In the genomic region with DNA sequence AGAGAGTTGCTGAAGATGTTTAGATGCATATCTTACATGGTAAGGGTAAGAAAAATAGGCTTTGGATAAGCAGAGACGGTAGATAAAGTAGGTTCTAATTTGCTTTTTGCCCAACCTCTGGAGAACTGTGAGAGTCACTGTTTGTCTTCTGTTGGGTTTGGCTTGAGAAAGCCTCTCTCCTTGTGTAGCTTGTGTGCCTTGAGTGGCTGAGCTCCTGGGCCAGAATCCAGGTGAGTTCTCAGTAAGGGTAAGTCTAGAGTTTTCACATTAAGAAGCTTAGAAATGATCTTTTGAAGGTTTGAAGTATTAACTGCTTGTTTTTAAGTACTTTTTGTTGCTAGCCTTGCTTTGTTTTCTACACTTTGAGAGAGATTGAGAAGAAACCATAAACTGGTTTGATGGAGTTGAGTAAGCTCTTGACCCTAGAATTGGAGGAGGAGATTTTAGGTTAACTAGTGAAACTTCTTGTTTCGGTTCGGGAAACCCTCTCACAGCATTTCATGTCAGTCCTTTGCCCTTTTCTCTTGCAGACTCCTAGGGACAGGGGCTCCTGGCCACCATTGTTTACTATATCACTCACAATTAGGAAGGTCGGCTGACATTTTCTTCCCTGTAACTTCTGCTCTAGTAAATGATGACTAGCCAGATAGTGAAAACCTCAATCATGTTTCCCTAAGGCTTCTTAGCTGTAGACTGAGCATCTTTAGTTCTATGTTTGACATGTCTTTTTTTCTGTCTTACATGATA, we compare ENCODE assay signal across 16 cellular contexts. TPM values are rescaled to one million over a fixed set of nuclear protein-coding genes. Genes with fewer than 3 reads are reported as not detected.
DNase-seq lines count a peak whose midpoint lies in the region; ATAC-seq and TF ChIP-seq lines count a peak whose summit lies in the region.
"Had no signal": no experiment of that assay in that cellular context is flagged by ENCODE, and none has a peak within 500 bp of the region (broad histone marks: within the 10 kb centered on the region; RNA-seq: fewer than 3 reads in every experiment).

No MANE protein-coding gene starts in this region.

- peaks cover 30% of the 10 kb centered on the region for H3K36me3 ChIP-seq in PC-9 (ENCODE audit: low read depth)
- H3K36me3 ChIP-seq: sigmoid colon had no signal

- peak overlapping the region; percentile 37 for H3K27ac Mint-ChIP-seq in activated CD8-positive, alpha-beta T cell treated with anti-CD3 and anti-CD28 coated beads for 36 hours
- H3K27ac Mint-ChIP-seq in activated CD8-positive, alpha-beta T cell treated with anti-CD3 and anti-CD28 coated beads, Interleukin-2, amount 10 ng/mL, durations not matched to agents 7 days and 5 days, result no peak overlapping the region
- H3K27ac Mint-ChIP-seq in stimulated activated naive B cell treated with anti-CD40 and anti-IgM and Interleukin-4, amounts not matched to agents 10 μg/mL and 1 μg/mL and 100 μg/mL, for 72 hours, result peak overlapping the region; percentile 90

- H3K27me3 ChIP-seq in PC-9 (ENCODE audit: insufficient read depth, low read depth) (no peaks in the 10 kb centered on the region), dorsolateral prefrontal cortex (no peaks in the 10 kb centered on the region)
- H3K27me3 ChIP-seq: sigmoid colon had no signal

- peaks cover 26% of the 10 kb centered on the region; the same call in 1 of the 2 replicates for H3F3A ChIP-seq in PC-9 (ENCODE audit: insufficient read depth, low read depth)

- H3K79me2 ChIP-seq in PC-9 (ENCODE audit: low read depth), result peaks cover 100% of the 10 kb centered on the region

- H3K36me3 Mint-ChIP-seq in activated CD8-positive, alpha-beta T cell treated with anti-CD3 and anti-CD28 coated beads for 36 hours (ENCODE audit: low read depth), result peaks cover 34% of the 10 kb centered on the region
- peaks cover 39% of the 10 kb centered on the region for H3K36me3 Mint-ChIP-seq in activated CD8-positive, alpha-beta T cell treated with anti-CD3 and anti-CD28 coated beads, Interleukin-2, amount 10 ng/mL, durations not matched to agents 7 days and 5 days (ENCODE audit: low read depth)
- peaks cover 32 to 61% of the 10 kb centered on the region in 2 donors for H3K36me3 Mint-ChIP-seq in stimulated activated naive B cell treated with anti-CD40 and anti-IgM and Interleukin-4, amounts not matched to agents 10 μg/mL and 1 μg/mL and 100 μg/mL, for 72 hours

- H4K20me1 ChIP-seq in PC-9 (ENCODE audit: insufficient read depth), result peaks cover 53% of the 10 kb centered on the region

- CTCF ChIA-PET in activated CD8-positive, alpha-beta T cell treated with anti-CD3 and anti-CD28 coated beads for 36 hours (lab: Charles Lee), result interaction anchor here (1.0 kb wide), 1 partner anchor 100 kb away, joined by 3 read pairs; no protein-coding TSS in a partner anchor
- CTCF ChIA-PET in activated CD8-positive, alpha-beta T cell treated with anti-CD3 and anti-CD28 coated beads, Interleukin-2, amount 10 ng/mL, durations not matched to agents 7 days and 5 days (lab: Charles Lee), result interaction anchor here (0.8 to 1.7 kb wide), 2 partner anchors 24 to 381 kb away, joined by 3 to 5 read pairs; no protein-coding TSS in a partner anchor
- CTCF ChIA-PET in PC-9 (lab: Charles Lee), result no interaction called here

- H3K9me3 ChIP-seq in PC-9 (ENCODE audit: insufficient read depth, low read depth), result 0 out of 2 replicates have a peak, but pooled peaks cover 7% of the 10 kb centered on the region
- H3K9me3 ChIP-seq: sigmoid colon had no signal

- H3K4me3 ChIP-seq in PC-9 (no peak overlapping the region), dorsolateral prefrontal cortex (no peak overlapping the region)
- H3K4me3 ChIP-seq: sigmoid colon had no signal

- H3K4me1 Mint-ChIP-seq in activated CD8-positive, alpha-beta T cell treated with anti-CD3 and anti-CD28 coated beads for 36 hours (ENCODE audit: low read depth), result peaks cover 90% of the 10 kb centered on the region
- H3K4me1 Mint-ChIP-seq in activated CD8-positive, alpha-beta T cell treated with anti-CD3 and anti-CD28 coated beads, Interleukin-2, amount 10 ng/mL, durations not matched to agents 7 days and 5 days (ENCODE audit: low read depth), result peaks cover 76% of the 10 kb centered on the region
- peaks cover 58 to 93% of the 10 kb centered on the region in 2 donors for H3K4me1 Mint-ChIP-seq in stimulated activated naive B cell treated with anti-CD40 and anti-IgM and Interleukin-4, amounts not matched to agents 10 μg/mL and 1 μg/mL and 100 μg/mL, for 72 hours

- no peaks in the 10 kb centered on the region for H3K9me2 ChIP-seq in PC-9 (ENCODE audit: insufficient read depth)

- H3K4me3 Mint-ChIP-seq in activated CD8-positive, alpha-beta T cell treated with anti-CD3 and anti-CD28 coated beads for 36 hours, result no peak overlapping the region
- no peak overlapping the region for H3K4me3 Mint-ChIP-seq in activated CD8-positive, alpha-beta T cell treated with anti-CD3 and anti-CD28 coated beads, Interleukin-2, amount 10 ng/mL, durations not matched to agents 7 days and 5 days
- peak overlapping the region; percentile 2 to 50 for H3K4me3 Mint-ChIP-seq in stimulated activated naive B cell treated with anti-CD40 and anti-IgM and Interleukin-4, amounts not matched to agents 10 μg/mL and 1 μg/mL and 100 μg/mL, for 72 hours

- no TSS peak for BruUV-seq in PC-9 (replicated peaks; lab: Mats Ljungman, UMichigan)

- no peak for DNase-seq in activated CD8-positive, alpha-beta T cell treated with anti-CD3 and anti-CD28 coated beads for 36 hours
- no peak for DNase-seq in activated CD8-positive, alpha-beta T cell treated with anti-CD3 and anti-CD28 coated beads, Interleukin-2, amount 10 ng/mL, durations not matched to agents 7 days and 5 days
- DNase-seq in PC-9 (no peak), dorsolateral prefrontal cortex (no peak), NCI-H526 treated with DMSO at 0.1 percent for 48 hours (lab: John Stamatoyannopoulos, UW) (no peak), NAMALWA (ENCODE audit: low spot score) (no peak), NCI-H128 (lab: John Stamatoyannopoulos, UW; ENCODE audit: unreplicated experiment) (no peak)
- no peak for DNase-seq in stimulated activated naive B cell treated with anti-CD40 and anti-IgM and Interleukin-4, amounts not matched to agents 10 μg/mL and 1 μg/mL and 100 μg/mL, for 72 hours
- DNase-seq: amygdala; DMS 273 treated with DMSO at 0.1 percent for 48 hours; effector CD4-positive, alpha-beta T cell; left ventricle myocardium superior; NCI-H1417 treated with DMSO at 0.1 percent for 48 hours; NCI-H345; sigmoid colon; stimulated activated CD4-positive, alpha-beta T cell treated with anti-CD3 and anti-CD28 coated beads, Interleukin-4, amount 100 ng/mL, for 4 hours had no signal

- no peak overlapping the region for H2AFZ ChIP-seq in PC-9

- POLR2A ChIA-PET in activated CD8-positive, alpha-beta T cell treated with anti-CD3 and anti-CD28 coated beads for 36 hours (lab: Charles Lee), result interaction anchor here (1.1 kb wide), 1 partner anchor 141 kb away, joined by 3 read pairs; no protein-coding TSS in a partner anchor
- POLR2A ChIA-PET in activated CD8-positive, alpha-beta T cell treated with anti-CD3 and anti-CD28 coated beads, Interleukin-2, amount 10 ng/mL, durations not matched to agents 7 days and 5 days (lab: Charles Lee), result no interaction called here
- POLR2A ChIA-PET in PC-9 (lab: Charles Lee; ENCODE audit: unreplicated experiment), result no interaction called here

- TF ChIP-seq CTCF in activated CD8-positive, alpha-beta T cell treated with anti-CD3 and anti-CD28 coated beads for 36 hours (IDR thresholded peaks at IDR 0.05), result no peak
- TF ChIP-seq CTCF in PC-9 (conservative IDR thresholded peaks at IDR 0.05) (no peak), dorsolateral prefrontal cortex (IDR thresholded peaks at IDR 0.05 in 54 of 56, conservative IDR thresholded peaks at IDR 0.05 in 2 of 56; ENCODE audit: low read depth in 1 of 56, partially characterized antibody in 56 of 56) (no peak)

- no peak for ATAC-seq in activated CD8-positive, alpha-beta T cell treated with anti-CD3 and anti-CD28 coated beads for 36 hours
- no peak for ATAC-seq in activated CD8-positive, alpha-beta T cell treated with anti-CD3 and anti-CD28 coated beads, Interleukin-2, amount 10 ng/mL, durations not matched to agents 7 days and 5 days
- peak; percentile 4 to 14 for ATAC-seq in stimulated activated naive B cell treated with anti-CD40 and anti-IgM and Interleukin-4, amounts not matched to agents 10 μg/mL and 1 μg/mL and 100 μg/mL, for 72 hours (replicated peaks)
- ATAC-seq: left ventricle myocardium superior had no signal

- H3K27ac ChIP-seq in PC-9 (peak overlapping the region; percentile 13; the same call in 1 of the 2 replicates), dorsolateral prefrontal cortex (peak overlapping the region in 52 of 59 donors; percentile 1 to 75 (median 48))
- H3K27ac ChIP-seq: sigmoid colon had no signal

- intact Hi-C loops in activated CD8-positive, alpha-beta T cell treated with anti-CD3 and anti-CD28 coated beads for 36 hours (cut with micrococcal nuclease), result no loop called here
- intact Hi-C loops in PC-9 (cut with micrococcal nuclease; ENCODE audit: unreplicated experiment) (no loop called here), dorsolateral prefrontal cortex (cut with DNase I) (no loop called here)

- no peaks in the 10 kb centered on the region for H3K27me3 Mint-ChIP-seq in activated CD8-positive, alpha-beta T cell treated with anti-CD3 and anti-CD28 coated beads for 36 hours
- no peaks in the 10 kb centered on the region for H3K27me3 Mint-ChIP-seq in activated CD8-positive, alpha-beta T cell treated with anti-CD3 and anti-CD28 coated beads, Interleukin-2, amount 10 ng/mL, durations not matched to agents 7 days and 5 days (ENCODE audit: low read depth)
- H3K27me3 Mint-ChIP-seq in stimulated activated naive B cell treated with anti-CD40 and anti-IgM and Interleukin-4, amounts not matched to agents 10 μg/mL and 1 μg/mL and 100 μg/mL, for 72 hours, result no peaks in the 10 kb centered on the region

- no peak overlapping the region for H3K4me2 ChIP-seq in PC-9

- peaks cover 13% of the 10 kb centered on the region for H3K9me3 Mint-ChIP-seq in activated CD8-positive, alpha-beta T cell treated with anti-CD3 and anti-CD28 coated beads for 36 hours
- no peaks in the 10 kb centered on the region for H3K9me3 Mint-ChIP-seq in activated CD8-positive, alpha-beta T cell treated with anti-CD3 and anti-CD28 coated beads, Interleukin-2, amount 10 ng/mL, durations not matched to agents 7 days and 5 days (ENCODE audit: insufficient read depth)
- peaks cover 14 to 15% of the 10 kb centered on the region in 2 donors for H3K9me3 Mint-ChIP-seq in stimulated activated naive B cell treated with anti-CD40 and anti-IgM and Interleukin-4, amounts not matched to agents 10 μg/mL and 1 μg/mL and 100 μg/mL, for 72 hours

- H3K4me1 ChIP-seq in PC-9 (replicated peaks; ENCODE audit: insufficient read depth), result 0 out of 2 replicates have a peak, but pooled peaks cover 22% of the 10 kb centered on the region

RNA-seq across cellular contexts. Expression of gene MAP4K4, which starts 26.0 kb away (rescaled TPM):
- 10 to 100 TPM; 26.3 to 27.3 TPM for total RNA-seq in activated CD8-positive, alpha-beta T cell treated with anti-CD3 and anti-CD28 coated beads for 36 hours
- total RNA-seq in activated CD8-positive, alpha-beta T cell treated with anti-CD3 and anti-CD28 coated beads, Interleukin-2, amount 10 ng/mL, durations not matched to agents 7 days and 5 days, result 10 to 100 TPM; 90.2 to 92.2 TPM
- total RNA-seq in PC-9 (2021), result 100 and 129 TPM in 2 replicates
- 100 to 1,000 TPM; 137 to 701 (median 262) TPM for total RNA-seq in dorsolateral prefrontal cortex

Comparison
In these comparisons a context has a peak if more than half of its experiments do, and no peak if none do; other contexts are left out.
1. ATAC-seq: peak in stimulated activated naive B cell treated with anti-CD40 and anti-IgM and Interleukin-4, amounts not matched to agents 10 μg/mL and 1 μg/mL and 100 μg/mL, for 72 hours (2 of 2); none in activated CD8-positive, alpha-beta T cell treated with anti-CD3 and anti-CD28 coated beads for 36 hours (single experiment) and activated CD8-positive, alpha-beta T cell treated with anti-CD3 and anti-CD28 coated beads, Interleukin-2, amount 10 ng/mL, durations not matched to agents 7 days and 5 days (single experiment).
2. H3K4me3 Mint-ChIP-seq: peak in stimulated activated naive B cell treated with anti-CD40 and anti-IgM and Interleukin-4, amounts not matched to agents 10 μg/mL and 1 μg/mL and 100 μg/mL, for 72 hours (2 of 2); none in activated CD8-positive, alpha-beta T cell treated with anti-CD3 and anti-CD28 coated beads for 36 hours (single experiment) and activated CD8-positive, alpha-beta T cell treated with anti-CD3 and anti-CD28 coated beads, Interleukin-2, amount 10 ng/mL, durations not matched to agents 7 days and 5 days (single experiment).